Comparison of ENCODE assay signal across 1 cellular context in the genomic region with DNA sequence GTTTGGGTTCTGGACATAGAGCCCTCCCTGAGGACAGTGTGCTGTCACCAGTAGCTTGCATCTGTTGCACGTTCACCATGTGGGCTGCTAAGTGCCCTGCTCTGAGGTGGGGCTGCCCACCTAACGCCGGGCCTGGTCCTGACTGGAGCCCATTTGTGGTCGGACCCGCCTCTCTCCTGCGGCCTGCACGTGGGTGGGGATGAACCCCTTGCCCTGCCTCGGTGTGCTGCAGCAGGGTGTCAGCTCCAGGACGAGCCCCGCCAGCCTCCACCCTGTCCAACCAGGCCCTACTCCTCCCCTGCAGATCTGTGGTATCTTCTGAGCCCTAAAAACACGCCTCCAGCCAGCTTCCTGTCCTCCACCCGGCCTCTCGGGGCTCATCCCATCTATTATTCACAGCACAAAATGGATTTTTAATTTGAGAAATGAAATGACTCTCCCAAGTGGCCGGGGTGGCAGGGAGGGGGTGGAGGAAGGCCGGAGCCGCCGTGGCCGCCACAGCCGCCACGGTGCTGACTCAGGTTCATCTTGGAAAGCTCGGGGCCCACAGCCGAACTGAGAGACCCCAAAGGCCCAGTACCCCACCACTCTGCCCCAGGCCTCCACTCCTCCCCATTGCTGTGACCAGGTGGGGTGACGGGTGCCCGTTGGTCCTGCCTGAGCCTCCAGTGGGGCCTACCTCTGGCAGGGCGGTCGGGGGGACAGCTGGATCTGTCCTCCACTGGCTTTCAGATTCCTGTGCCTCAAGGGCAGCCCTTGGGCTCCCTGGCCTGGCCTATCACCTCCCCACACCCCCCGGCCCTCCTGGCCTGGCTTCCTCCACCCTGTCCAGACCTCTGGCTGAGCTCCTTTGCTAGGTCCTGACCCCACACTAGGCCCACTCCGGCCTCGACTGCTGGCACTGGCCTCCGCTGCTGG.
TF ChIP-seq lines count a peak whose summit lies in the region.

No MANE protein-coding gene starts in this region.

TF ChIP-seq in IMR-90, 13 proteins besides CTCF, POLR2A, EP300 and RAD21:
- TF ChIP-seq RCOR1 (IDR thresholded peaks at IDR 0.05; ENCODE audit: insufficient replicate concordance, low read length) (no peak), FOS (IDR thresholded peaks at IDR 0.05; ENCODE audit: low read depth, low read length) (no peak), MAZ (IDR thresholded peaks at IDR 0.05; ENCODE audit: borderline replicate concordance, low read depth, low read length) (no peak), MAFK (IDR thresholded peaks at IDR 0.05; ENCODE audit: low read depth, low read length) (no peak), BHLHE40 (IDR thresholded peaks at IDR 0.05; ENCODE audit: low read depth, low read length) (no peak), NFE2L2 (IDR thresholded peaks at IDR 0.05; ENCODE audit: low read depth, low read length) (no peak), MXI1 (IDR thresholded peaks at IDR 0.05; ENCODE audit: borderline replicate concordance, low read depth, low read length) (no peak), SMC3 (IDR thresholded peaks at IDR 0.05; ENCODE audit: low read depth, low read length) (no peak), CEBPB (IDR thresholded peaks at IDR 0.05; ENCODE audit: low read depth, low read length) (no peak), RFX5 (IDR thresholded peaks at IDR 0.05; ENCODE audit: low read depth, low read length) (no peak), CHD1 (IDR thresholded peaks at IDR 0.05; ENCODE audit: low read depth, low read length) (no peak)
- TF ChIP-seq, protein P1, sequence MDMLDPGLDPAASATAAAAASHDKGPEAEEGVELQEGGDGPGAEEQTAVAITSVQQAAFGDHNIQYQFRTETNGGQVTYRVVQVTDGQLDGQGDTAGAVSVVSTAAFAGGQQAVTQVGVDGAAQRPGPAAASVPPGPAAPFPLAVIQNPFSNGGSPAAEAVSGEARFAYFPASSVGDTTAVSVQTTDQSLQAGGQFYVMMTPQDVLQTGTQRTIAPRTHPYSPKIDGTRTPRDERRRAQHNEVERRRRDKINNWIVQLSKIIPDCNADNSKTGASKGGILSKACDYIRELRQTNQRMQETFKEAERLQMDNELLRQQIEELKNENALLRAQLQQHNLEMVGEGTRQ (IDR thresholded peaks at IDR 0.05; ENCODE audit: low read depth, low read length), result no peak
- TF ChIP-seq, protein P2, sequence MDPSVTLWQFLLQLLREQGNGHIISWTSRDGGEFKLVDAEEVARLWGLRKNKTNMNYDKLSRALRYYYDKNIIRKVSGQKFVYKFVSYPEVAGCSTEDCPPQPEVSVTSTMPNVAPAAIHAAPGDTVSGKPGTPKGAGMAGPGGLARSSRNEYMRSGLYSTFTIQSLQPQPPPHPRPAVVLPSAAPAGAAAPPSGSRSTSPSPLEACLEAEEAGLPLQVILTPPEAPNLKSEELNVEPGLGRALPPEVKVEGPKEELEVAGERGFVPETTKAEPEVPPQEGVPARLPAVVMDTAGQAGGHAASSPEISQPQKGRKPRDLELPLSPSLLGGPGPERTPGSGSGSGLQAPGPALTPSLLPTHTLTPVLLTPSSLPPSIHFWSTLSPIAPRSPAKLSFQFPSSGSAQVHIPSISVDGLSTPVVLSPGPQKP (IDR thresholded peaks at IDR 0.05; ENCODE audit: borderline replicate concordance, low read depth, low read length), result no peak
